6 cellular contexts compared by ENCODE assay signal in genomic region chr3:125623314-125623713, GRCh38. TPM values are rescaled to one million over a fixed set of nuclear protein-coding genes. Genes with fewer than 3 reads are reported as not detected.
DNase-seq lines count a peak whose midpoint lies in the region; ATAC-seq and TF ChIP-seq lines count a peak whose summit lies in the region.
"Not testable (repeated sequence)": the region's sequence is repeated elsewhere in the genome, so short reads cannot be mapped to it uniquely, and the experiment has no call there.

No MANE protein-coding gene starts in this region.

- in situ Hi-C loops in gastrocnemius medialis (cut with MboI; ENCODE audit: low sequenced_read_pairs in 4 of 4) = not testable (repeated sequence)

- H3K9me3 ChIP-seq in HEK293 (ENCODE audit: control insufficient read depth, insufficient read depth, low read depth, low read length); right atrium auricular region; psoas muscle; gastrocnemius medialis; testis; tibial artery: not testable (repeated sequence)

- not testable (repeated sequence) for H3K4me1 ChIP-seq in HEK293 (ENCODE audit: control insufficient read depth, insufficient read depth, low read length)
- H3K4me1 ChIP-seq in right atrium auricular region (peaks cover 0 to 13% of the 10 kb centered on the region in 2 donors), psoas muscle (peaks cover 15% of the 10 kb centered on the region), gastrocnemius medialis (peaks cover 25 to 44% of the 10 kb centered on the region in 2 donors), testis (peaks cover 13% of the 10 kb centered on the region), tibial artery (peaks cover 0 to 19% (median 1%) of the 10 kb centered on the region in 4 donors)

- peak; percentile 76 to 82 for TF ChIP-seq POLR2A in gastrocnemius medialis (IDR thresholded peaks at IDR 0.05)
- not testable (repeated sequence) for TF ChIP-seq POLR2A in testis (IDR thresholded peaks at IDR 0.05)

- H3K36me3 ChIP-seq in HEK293 (ENCODE audit: control insufficient read depth in 2 of 2, insufficient read depth in 1 of 2, low read length in 2 of 2); right atrium auricular region; psoas muscle (ENCODE audit: insufficient read depth in 1 of 2, low read depth in 1 of 2); gastrocnemius medialis; testis (ENCODE audit: low read depth, missing control alignments); tibial artery: not testable (repeated sequence)

- H3K27me3 ChIP-seq in right atrium auricular region; psoas muscle (ENCODE audit: insufficient read depth in 3 of 3, low read length in 2 of 3); gastrocnemius medialis; testis; tibial artery: not testable (repeated sequence)

- 22 to 38% (median 35%) methylated on average over 7 of the region's 7 CpGs for WGBS in psoas muscle, 3 donors
- 83 to 84% methylated on average over 7 of the region's 7 CpGs for WGBS in testis, 2 donors

- DNase-seq in right atrium auricular region (ENCODE audit: low spot score); testis; tibial artery: not testable (repeated sequence)
- DNase-seq in psoas muscle (peak; percentile 26 to 73), gastrocnemius medialis (peak; percentile 68 to 93)

- intact Hi-C loops in psoas muscle (cut with DNase I) = loop anchor here in 1 of 2 donors (2.0 kb wide), 1 partner anchor 29 kb away; the partner anchor contains the start of gene OSBPL11
- intact Hi-C loops in gastrocnemius medialis (cut with DNase I; ENCODE audit: low total_unique reads) = loop anchor here (2.0 to 10.0 kb wide), 3 partner anchors 641 to 841 kb away; no protein-coding TSS in a partner anchor
- intact Hi-C loops in testis (cut with DNase I; ENCODE audit: low total_unique reads); tibial artery (cut with DNase I; ENCODE audit: low total_unique reads): not testable (repeated sequence)

- TF ChIP-seq CTCF in HEK293 (tag by site-specific recombination; IDR thresholded peaks at IDR 0.05); right atrium auricular region (IDR thresholded peaks at IDR 0.05); psoas muscle (IDR thresholded peaks at IDR 0.05); gastrocnemius medialis (IDR thresholded peaks at IDR 0.05 in 4 of 5, conservative IDR thresholded peaks at IDR 0.05 in 1 of 5); testis (IDR thresholded peaks at IDR 0.05); tibial artery (IDR thresholded peaks at IDR 0.05): not testable (repeated sequence)

- ATAC-seq in psoas muscle (peak; percentile 70 to 79 (median 76)), gastrocnemius medialis (peak; percentile 40 to 44)

- H3K4me3 ChIP-seq in HEK293 (ENCODE audit: low read depth, low read length); right atrium auricular region; psoas muscle; testis; tibial artery: not testable (repeated sequence)
- H3K4me3 ChIP-seq in gastrocnemius medialis = peak overlapping the region in 1 of 4 donors; percentile 6

- CTCF ChIA-PET in HEK293 (lab: Yijun Ruan, JAX) = not testable (repeated sequence)

- POLR2A ChIA-PET in HEK293 (lab: Yijun Ruan, JAX) = not testable (repeated sequence)

- not testable (repeated sequence) for H3K27ac ChIP-seq in HEK293 (ENCODE audit: extremely low read depth, low read depth, low read length)
- peak overlapping the region; percentile 76 to 77 for H3K27ac ChIP-seq in right atrium auricular region
- peak overlapping the region; percentile 84 for H3K27ac ChIP-seq in psoas muscle
- peak overlapping the region; percentile 98 to 99 (median 98) for H3K27ac ChIP-seq in gastrocnemius medialis
- peak overlapping the region; percentile 46 to 67 for H3K27ac ChIP-seq in testis
- H3K27ac ChIP-seq in tibial artery = peak overlapping the region; percentile 48 to 69

TF ChIP-seq in HEK293, 187 proteins besides CTCF, POLR2A, EP300 and RAD21:
- TF ChIP-seq GLIS1 (tag by site-specific recombination; IDR thresholded peaks at IDR 0.05) (peak; percentile 78), ZIC2 (tag by site-specific recombination; IDR thresholded peaks at IDR 0.05) (peak; percentile 55), ZBTB17 (tag by site-specific recombination; IDR thresholded peaks at IDR 0.05) (0 out of 2 replicates have a peak, but pooled peaks have one; percentile 11), ZNF2 (tag by site-specific recombination; IDR thresholded peaks at IDR 0.05) (peak; percentile 81)

RNA-seq across cellular contexts. Expression of gene OSBPL11, which starts 28.0 kb away (rescaled TPM):
- total RNA-seq in right atrium auricular region = 10 to 100 TPM in 1 of 2 donors, 1 to 10 TPM in 1; 7.7 to 12.3 TPM
- total RNA-seq in psoas muscle = 10 to 100 TPM; 24.1 to 74.7 (median 50.1) TPM
- 10 to 100 TPM; 15.1 to 57.3 (median 36.9) TPM for polyA plus RNA-seq in psoas muscle
- total RNA-seq in gastrocnemius medialis = 100 to 1,000 TPM in 1 of 4 donors, 10 to 100 TPM in 3; 43.3 to 115 (median 78.9) TPM
- 10 to 100 TPM; 27.0 to 37.9 TPM for total RNA-seq in testis
- polyA plus RNA-seq in testis (ENCODE audit: insufficient read depth, low read depth, low replicate concordance) = 19.2 TPM
